Comparison of ENCODE assay signal across 22 cellular contexts in genomic region chr2:46012618-46013240, GRCh38.
"Had no signal": no experiment of that assay in that cellular context is flagged by ENCODE, and none has a peak within 500 bp of the region (broad histone marks: within the 10 kb centered on the region; RNA-seq: fewer than 3 reads in every experiment).

No MANE protein-coding gene starts in this region.

- H3K4me2 ChIP-seq: neural progenitor cell had no signal

- H3K36me3 ChIP-seq: brain microvascular endothelial cell, neural progenitor cell, prostate gland had no signal

- H3K4me3 ChIP-seq: lung, neural progenitor cell, prostate gland, right atrium auricular region, tibial nerve had no signal

- H3K4me1 ChIP-seq: prostate gland, right atrium auricular region had no signal

- H3K27ac Mint-ChIP-seq: activated naive CD4-positive, alpha-beta T cell treated with anti-CD3 and anti-CD28 coated beads, Interleukin-2, amount 10 ng/mL, durations not matched to agents 7 days and 5 days; activated naive CD8-positive, alpha-beta T cell treated with anti-CD3 and anti-CD28 coated beads, Interleukin-2, amount 50 U/mL, for 24 hours; neural progenitor cell; stimulated activated naive CD8-positive, alpha-beta T cell treated with anti-CD3 and anti-CD28 coated beads, Interleukin-15, Interleukin-2, amounts not matched to agents 100 ng/mL and 50 ng/mL, for 24 hours; T-helper 1 cell treated with Interleukin-12 subunit alpha and Interleukin-12 subunit beta and Interleukin-4 antibody, amounts not matched to agents 30 μg/mL and 1 μg/mL, for 36 hours had no signal

- H3K9me3 Mint-ChIP-seq: activated naive CD4-positive, alpha-beta T cell treated with anti-CD3 and anti-CD28 coated beads, Interleukin-2, amount 10 ng/mL, durations not matched to agents 7 days and 5 days; activated naive CD8-positive, alpha-beta T cell treated with anti-CD3 and anti-CD28 coated beads, Interleukin-2, amount 50 U/mL, for 24 hours; effector memory CD8-positive, alpha-beta T cell; neural progenitor cell; stimulated activated naive CD8-positive, alpha-beta T cell treated with anti-CD3 and anti-CD28 coated beads, Interleukin-15, Interleukin-2, amounts not matched to agents 100 ng/mL and 50 ng/mL, for 24 hours; T-helper 1 cell treated with Interleukin-12 subunit alpha and Interleukin-12 subunit beta and Interleukin-4 antibody, amounts not matched to agents 30 μg/mL and 1 μg/mL, for 36 hours had no signal

- H3K9ac ChIP-seq: neural progenitor cell had no signal

- H3K4me3 Mint-ChIP-seq: activated naive CD4-positive, alpha-beta T cell treated with anti-CD3 and anti-CD28 coated beads, Interleukin-2, amount 10 ng/mL, durations not matched to agents 7 days and 5 days; activated naive CD8-positive, alpha-beta T cell treated with anti-CD3 and anti-CD28 coated beads, Interleukin-2, amount 50 U/mL, for 24 hours; effector memory CD8-positive, alpha-beta T cell; neural progenitor cell; stimulated activated naive CD8-positive, alpha-beta T cell treated with anti-CD3 and anti-CD28 coated beads, Interleukin-15, Interleukin-2, amounts not matched to agents 100 ng/mL and 50 ng/mL, for 24 hours; T-helper 1 cell treated with Interleukin-12 subunit alpha and Interleukin-12 subunit beta and Interleukin-4 antibody, amounts not matched to agents 30 μg/mL and 1 μg/mL, for 36 hours had no signal

- H3K9me3 ChIP-seq: prostate gland, right atrium auricular region, tibial nerve had no signal

- DNase-seq: activated CD4-positive, alpha-beta T cell treated with anti-CD3 and anti-CD28 coated beads, Interleukin-2, amount 50 U/mL, for 1 hour; activated naive CD4-positive, alpha-beta T cell treated with anti-CD3 and anti-CD28 coated beads, Interleukin-2, amount 10 ng/mL, durations not matched to agents 7 days and 5 days; activated naive CD8-positive, alpha-beta T cell treated with anti-CD3 and anti-CD28 coated beads, Interleukin-2, amount 50 U/mL, for 24 hours; aorta; brain microvascular endothelial cell; cerebellar nuclear complex; dermis blood vessel endothelial cell; effector memory CD8-positive, alpha-beta T cell; hypothalamus; midbrain; stimulated activated CD4-positive, alpha-beta T cell treated with anti-CD3 and anti-CD28 coated beads, Interleukin-12 subunit alpha, Interleukin-12 subunit beta, amount 100 ng/mL, for 4 hours; stimulated activated CD4-positive, alpha-beta T cell treated with anti-CD3 and anti-CD28 coated beads, Interleukin-1b, Interleukin-23, amount 100 ng/mL, for 48 hours had no signal

- H3K27ac ChIP-seq: brain microvascular endothelial cell, foreskin keratinocyte, neural progenitor cell, right atrium auricular region, tibial nerve had no signal

- H3K27me3 Mint-ChIP-seq: activated naive CD4-positive, alpha-beta T cell treated with anti-CD3 and anti-CD28 coated beads, Interleukin-2, amount 10 ng/mL, durations not matched to agents 7 days and 5 days; activated naive CD8-positive, alpha-beta T cell treated with anti-CD3 and anti-CD28 coated beads, Interleukin-2, amount 50 U/mL, for 24 hours; effector memory CD8-positive, alpha-beta T cell; stimulated activated naive CD8-positive, alpha-beta T cell treated with anti-CD3 and anti-CD28 coated beads, Interleukin-15, Interleukin-2, amounts not matched to agents 100 ng/mL and 50 ng/mL, for 24 hours had no signal

- ATAC-seq: activated CD4-positive, CD25-positive, alpha-beta regulatory T cell treated with anti-CD3 and anti-CD28 coated beads, Interleukin-2, amount 50 U/mL, for 24 hours; activated naive CD8-positive, alpha-beta T cell treated with anti-CD3 and anti-CD28 coated beads, Interleukin-2, amount 50 U/mL, for 24 hours; effector memory CD8-positive, alpha-beta T cell; foreskin keratinocyte; left lobe of liver had no signal

- H3K27me3 ChIP-seq: brain microvascular endothelial cell, foreskin keratinocyte, neural progenitor cell, right atrium auricular region, tibial nerve had no signal

- H2AFZ ChIP-seq: neural progenitor cell had no signal
